In genomic region chr10:58050575-58050974, GRCh38 we compare ENCODE assay signal across 19 cellular contexts.
"Had no signal": no experiment of that assay in that cellular context is flagged by ENCODE, and none has a peak within 500 bp of the region (broad histone marks: within the 10 kb centered on the region; RNA-seq: fewer than 3 reads in every experiment).

No MANE protein-coding gene starts in this region.

- H3K36me3 ChIP-seq: brain microvascular endothelial cell, thoracic aorta had no signal

- H3K27ac ChIP-seq: brain microvascular endothelial cell, dorsolateral prefrontal cortex, thoracic aorta had no signal

- H3K4me3 ChIP-seq: dorsolateral prefrontal cortex, smooth muscle cell, thoracic aorta had no signal

- ATAC-seq: activated CD4-positive, CD25-positive, alpha-beta regulatory T cell treated with anti-CD3 and anti-CD28 coated beads, Interleukin-2, amount 50 U/mL, for 24 hours; activated T-cell treated with anti-CD3 and anti-CD28 coated beads, Interleukin-2, amount 50 U/mL, for 72 hours; sciatic nerve had no signal

- H3K4me1 Mint-ChIP-seq: nephron had no signal

- DNase-seq: activated CD4-positive, alpha-beta T cell treated with anti-CD3 and anti-CD28 coated beads, Interleukin-2, amount 50 U/mL, for 1 hour; activated effector memory CD4-positive, alpha-beta T cell treated with anti-CD3 and anti-CD28 coated beads, Interleukin-2, amount 50 U/mL, for 16 hours; activated naive CD4-positive, alpha-beta T cell treated with anti-CD3 and anti-CD28 coated beads, Interleukin-2, amount 50 U/mL, for 16 hours; activated T-cell treated with anti-CD3 and anti-CD28 coated beads, Interleukin-2, amount 50 U/mL, for 72 hours; aorta; brain microvascular endothelial cell; central memory CD4-positive, alpha-beta T cell; dorsolateral prefrontal cortex; erythroblast; foreskin melanocyte; hypothalamus; midbrain; stimulated activated CD4-positive, alpha-beta T cell treated with anti-CD3 and anti-CD28 coated beads, Interleukin-4, amount 100 ng/mL, for 1 hour had no signal

- H3K9me3 Mint-ChIP-seq: activated T-cell treated with anti-CD3 and anti-CD28 coated beads, Interleukin-2, amount 50 U/mL, for 72 hours; nephron; T-helper 1 cell treated with Interleukin-12 subunit alpha and Interleukin-12 subunit beta and Interleukin-4 antibody, amounts not matched to agents 30 μg/mL and 1 μg/mL, for 36 hours had no signal

- H3K27ac Mint-ChIP-seq: activated T-cell treated with anti-CD3 and anti-CD28 coated beads, Interleukin-2, amount 50 U/mL, for 72 hours; nephron; T-helper 1 cell treated with Interleukin-12 subunit alpha and Interleukin-12 subunit beta and Interleukin-4 antibody, amounts not matched to agents 30 μg/mL and 1 μg/mL, for 36 hours had no signal

- H3K4me2 ChIP-seq: smooth muscle cell had no signal

- H3K4me3 Mint-ChIP-seq: activated T-cell treated with anti-CD3 and anti-CD28 coated beads, Interleukin-2, amount 50 U/mL, for 72 hours; nephron; T-helper 1 cell treated with Interleukin-12 subunit alpha and Interleukin-12 subunit beta and Interleukin-4 antibody, amounts not matched to agents 30 μg/mL and 1 μg/mL, for 36 hours had no signal

- H3K9me3 ChIP-seq: thoracic aorta had no signal

- H3K27me3 ChIP-seq: brain microvascular endothelial cell had no signal
